14 cellular contexts compared by ENCODE assay signal in the genomic region with DNA sequence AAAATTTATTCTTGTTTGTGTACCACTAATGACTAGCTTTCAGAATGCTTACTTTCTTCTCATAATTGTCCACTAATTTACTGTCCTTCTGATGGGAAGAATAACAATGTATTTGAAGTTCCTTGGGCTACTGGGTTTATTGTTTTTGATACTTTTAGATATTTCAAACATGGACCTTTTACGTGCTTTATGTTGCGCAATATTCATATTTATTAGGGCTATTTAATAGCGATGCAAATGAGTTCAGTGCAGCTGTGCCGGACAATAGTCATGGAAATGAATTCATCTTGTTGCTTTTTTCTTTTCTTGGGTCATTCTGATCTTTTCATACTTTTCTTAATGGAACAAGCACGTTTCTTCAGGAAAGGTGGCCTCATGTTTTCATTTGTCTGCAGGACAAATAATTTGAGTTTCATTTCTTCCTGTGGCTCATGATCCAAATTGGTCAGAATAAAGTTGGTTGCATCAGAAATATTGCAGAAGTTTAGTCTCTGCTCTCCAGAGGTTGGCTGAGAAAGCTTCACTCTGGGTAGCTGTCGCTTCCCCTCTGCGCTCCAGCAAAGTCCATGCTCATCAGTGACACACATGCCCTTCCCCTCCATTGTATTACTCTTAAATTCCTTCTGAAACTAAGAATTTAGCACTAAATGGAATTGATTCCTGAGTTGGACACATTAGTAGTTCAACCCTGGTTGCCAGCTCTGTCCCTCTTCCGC.
DNase-seq lines count a peak whose midpoint lies in the region; ATAC-seq, FAIRE-seq and TF ChIP-seq lines count a peak whose summit lies in the region.
"Had no signal": no experiment of that assay in that cellular context is flagged by ENCODE, and none has a peak within 500 bp of the region (broad histone marks: within the 10 kb centered on the region; RNA-seq: fewer than 3 reads in every experiment).

No MANE protein-coding gene starts in this region.

- H3K4me1 Mint-ChIP-seq in CD4-positive, CD25-positive, alpha-beta regulatory T cell = peaks cover 2 to 64% (median 30%) of the 10 kb centered on the region in 4 donors
- H3K4me1 Mint-ChIP-seq in nephron (peaks cover 23% of the 10 kb centered on the region), natural killer cell (peaks cover 3 to 31% of the 10 kb centered on the region in 2 donors)

- no peaks in the 10 kb centered on the region for H3K36me3 ChIP-seq in CD4-positive, CD25-positive, alpha-beta regulatory T cell (ENCODE audit: control insufficient read depth, insufficient read depth, low read length)

- no peak for DNase-seq in CD4-positive, CD25-positive, alpha-beta regulatory T cell
- DNase-seq in NOMO-1 treated with dmso at 0.1 percent for 144 hours (lab: John Stamatoyannopoulos, UW; ENCODE audit: unreplicated experiment) = peak; percentile 32
- DNase-seq in choroid plexus epithelial cell (ENCODE audit: low read depth) = peak; percentile 38
- DNase-seq in NCI-H526 treated with DMSO at 0.1 percent for 48 hours (lab: John Stamatoyannopoulos, UW) = no peak
- DNase-seq in RCC 7860 (ENCODE audit: low spot score) = no peak
- no peak for DNase-seq in natural killer cell
- DNase-seq in activated CD8-positive, alpha-beta memory T cell treated with anti-CD3 and anti-CD28 coated beads for 24 hours = no peak
- DNase-seq: activated CD8-positive, alpha-beta T cell treated with anti-CD3 and anti-CD28 coated beads, Interleukin-2, amount 10 ng/mL, durations not matched to agents 7 days and 5 days; activated naive CD4-positive, alpha-beta T cell treated with anti-CD3 and anti-CD28 coated beads, Interleukin-2, amount 50 U/mL, for 16 hours; CD4-positive, alpha-beta memory T cell; effector CD4-positive, alpha-beta T cell; NCI-H187; T-helper 2 cell had no signal

- H3K4me3 ChIP-seq in CD4-positive, CD25-positive, alpha-beta regulatory T cell (ENCODE audit: low read depth, low read length) = no peak overlapping the region
- H3K4me3 ChIP-seq in choroid plexus epithelial cell (ENCODE audit: low read depth, low read length) = no peak overlapping the region

- no peak for TF ChIP-seq CTCF in choroid plexus epithelial cell (conservative IDR thresholded peaks at IDR 0.05; ENCODE audit: low read depth, low read length)
- no peak for TF ChIP-seq CTCF in nephron (IDR thresholded peaks at IDR 0.05; ENCODE audit: unreplicated experiment in 3 of 3)
- no peak for TF ChIP-seq CTCF in natural killer cell (IDR thresholded peaks at IDR 0.05)

- no peak for ATAC-seq in CD4-positive, CD25-positive, alpha-beta regulatory T cell (ENCODE audit: low read depth in 2 of 2)
- ATAC-seq in natural killer cell = no peak
- ATAC-seq: activated CD8-positive, alpha-beta T cell treated with anti-CD3 and anti-CD28 coated beads, Interleukin-2, amount 10 ng/mL, durations not matched to agents 7 days and 5 days had no signal

- no peak for FAIRE-seq in RCC 7860 (lab: Jason Lieb, UNC)

- no peaks in the 10 kb centered on the region for H3K9me3 ChIP-seq in CD4-positive, CD25-positive, alpha-beta regulatory T cell (ENCODE audit: control insufficient read depth in 2 of 2, low read length in 2 of 2)

- no peak overlapping the region for H3K27ac ChIP-seq in CD4-positive, CD25-positive, alpha-beta regulatory T cell (ENCODE audit: insufficient read depth, low read length, poor library complexity, severe bottlenecking)

- peak overlapping the region in 1 of 4 donors; percentile 8 for H3K4me3 Mint-ChIP-seq in CD4-positive, CD25-positive, alpha-beta regulatory T cell
- no peak overlapping the region for H3K4me3 Mint-ChIP-seq in nephron
- H3K4me3 Mint-ChIP-seq in natural killer cell = no peak overlapping the region
- H3K4me3 Mint-ChIP-seq: activated CD8-positive, alpha-beta T cell treated with anti-CD3 and anti-CD28 coated beads, Interleukin-2, amount 10 ng/mL, durations not matched to agents 7 days and 5 days; CD4-positive, alpha-beta memory T cell had no signal

- no peaks in the 10 kb centered on the region for H3K27me3 ChIP-seq in CD4-positive, CD25-positive, alpha-beta regulatory T cell (ENCODE audit: control insufficient read depth, insufficient read depth, low read length)

- H3K27ac Mint-ChIP-seq in CD4-positive, CD25-positive, alpha-beta regulatory T cell = peak overlapping the region in 2 of 3 donors; percentile 28 to 39
- H3K27ac Mint-ChIP-seq in nephron (peak overlapping the region; percentile 61 to 83 (median 80)), natural killer cell (no peak overlapping the region)
- H3K27ac Mint-ChIP-seq: activated CD8-positive, alpha-beta T cell treated with anti-CD3 and anti-CD28 coated beads, Interleukin-2, amount 10 ng/mL, durations not matched to agents 7 days and 5 days; CD4-positive, alpha-beta memory T cell had no signal

- no peaks in the 10 kb centered on the region for H3K9me3 Mint-ChIP-seq in CD4-positive, CD25-positive, alpha-beta regulatory T cell
- H3K9me3 Mint-ChIP-seq in nephron (peaks cover under 1% of the 10 kb centered on the region), natural killer cell (no peaks in the 10 kb centered on the region)

- no peaks in the 10 kb centered on the region for H3K27me3 Mint-ChIP-seq in CD4-positive, CD25-positive, alpha-beta regulatory T cell
- no peaks in the 10 kb centered on the region for H3K27me3 Mint-ChIP-seq in nephron (ENCODE audit: low read depth)
- H3K27me3 Mint-ChIP-seq in natural killer cell (ENCODE audit: low read depth in 2 of 2) = no peaks in the 10 kb centered on the region
- H3K27me3 Mint-ChIP-seq: CD4-positive, alpha-beta memory T cell had no signal

- H3K4me1 ChIP-seq in CD4-positive, CD25-positive, alpha-beta regulatory T cell (ENCODE audit: control insufficient read depth, insufficient read depth, low read length, poor library complexity, severe bottlenecking) = peaks cover 12% of the 10 kb centered on the region

- peaks cover 3% of the 10 kb centered on the region for H3K36me3 Mint-ChIP-seq in CD4-positive, CD25-positive, alpha-beta regulatory T cell
- peaks cover 1% of the 10 kb centered on the region for H3K36me3 Mint-ChIP-seq in nephron (ENCODE audit: low read depth)
- H3K36me3 Mint-ChIP-seq in natural killer cell = no peaks in the 10 kb centered on the region
- H3K36me3 Mint-ChIP-seq: CD4-positive, alpha-beta memory T cell had no signal

- intact Hi-C loops in natural killer cell (cut with micrococcal nuclease) = no loop called here

Comparison
In these comparisons a context has a peak if more than half of its experiments do, and no peak if none do; other contexts are left out.
1. DNase-seq: peak in NOMO-1 treated with dmso at 0.1 percent for 144 hours (single experiment) and choroid plexus epithelial cell (single experiment); none in CD4-positive, CD25-positive, alpha-beta regulatory T cell (0 of 3), NCI-H526 treated with DMSO at 0.1 percent for 48 hours (single experiment), RCC 7860 (single experiment), natural killer cell (single experiment) and activated CD8-positive, alpha-beta memory T cell treated with anti-CD3 and anti-CD28 coated beads for 24 hours (single experiment).
2. H3K27ac Mint-ChIP-seq: peak in CD4-positive, CD25-positive, alpha-beta regulatory T cell (2 of 3) and nephron (3 of 3); none in natural killer cell (0 of 2).